In genomic region chr20:50151034-50151743, GRCh38 we compare ENCODE assay signal across 10 cellular contexts. TPM values are rescaled to one million over a fixed set of nuclear protein-coding genes. Genes with fewer than 3 reads are reported as not detected.
DNase-seq lines count a peak whose midpoint lies in the region; ATAC-seq, FAIRE-seq and TF ChIP-seq lines count a peak whose summit lies in the region.
"Had no signal": no experiment of that assay in that cellular context is flagged by ENCODE, and none has a peak within 500 bp of the region (broad histone marks: within the 10 kb centered on the region; RNA-seq: fewer than 3 reads in every experiment).

No MANE protein-coding gene starts in this region.

- peak overlapping the region; percentile 30 for H3K4me2 ChIP-seq in mesenchymal stem cell (ENCODE audit: low read length, poor library complexity, severe bottlenecking)

- ATAC-seq in stimulated activated naive CD8-positive, alpha-beta T cell treated with anti-CD3 and anti-CD28 coated beads, Interleukin-15, Interleukin-2, amounts not matched to agents 100 U/mL and 50 U/mL, for 24 hours: no peak

- no peak overlapping the region for H3K23ac ChIP-seq in mesenchymal stem cell (ENCODE audit: low read length in 2 of 2)

- peaks cover 64% of the 10 kb centered on the region for H3K4me1 Mint-ChIP-seq in stimulated activated naive CD8-positive, alpha-beta T cell treated with anti-CD3 and anti-CD28 coated beads, Interleukin-15, Interleukin-2, amounts not matched to agents 100 ng/mL and 50 ng/mL, for 24 hours (ENCODE audit: low read depth)

- no peak for DNase-seq in stimulated activated naive CD8-positive, alpha-beta T cell treated with anti-CD3 and anti-CD28 coated beads, Interleukin-15, Interleukin-2, amounts not matched to agents 100 U/mL and 50 U/mL, for 24 hours
- DNase-seq in ascending aorta (ENCODE audit: low spot score in 2 of 2): no peak
- DNase-seq in mesenchymal stem cell: peak; percentile 38
- DNase-seq in H54 (ENCODE audit: insufficient read length, low spot score): no peak
- no peak for DNase-seq in MV-4-11 (lab: John Stamatoyannopoulos, UW)
- no peak for DNase-seq in stimulated activated CD4-positive, alpha-beta T cell treated with anti-CD3 and anti-CD28 coated beads, Interleukin-4, amount 100 ng/mL, for 1 hour
- no peak for DNase-seq in stimulated activated naive CD4-positive, alpha-beta T cell (lab: John Stamatoyannopoulos, UW)
- DNase-seq: SHP77; stimulated activated CD4-positive, alpha-beta T cell treated with anti-CD3 and anti-CD28 coated beads, Interleukin-4, amount 100 ng/mL, for 24 hours had no signal

- no peak for TF ChIP-seq CTCF in ascending aorta (IDR thresholded peaks at IDR 0.05)

- peak overlapping the region; percentile 63 for H3K27ac Mint-ChIP-seq in stimulated activated naive CD8-positive, alpha-beta T cell treated with anti-CD3 and anti-CD28 coated beads, Interleukin-15, Interleukin-2, amounts not matched to agents 100 ng/mL and 50 ng/mL, for 24 hours

- intact Hi-C loops in ascending aorta (cut with DNase I): no loop called here

- H4K91ac ChIP-seq in mesenchymal stem cell (ENCODE audit: low read length): no peak overlapping the region

- WGBS in mesenchymal stem cell: 88% methylated on average over 5 of the region's 10 CpGs

- H3K4me3 Mint-ChIP-seq in stimulated activated naive CD8-positive, alpha-beta T cell treated with anti-CD3 and anti-CD28 coated beads, Interleukin-15, Interleukin-2, amounts not matched to agents 100 ng/mL and 50 ng/mL, for 24 hours: peak overlapping the region; percentile 81

- no peak overlapping the region for H2BK5ac ChIP-seq in mesenchymal stem cell (ENCODE audit: low read depth, low read length, poor library complexity, severe bottlenecking)

- no peak overlapping the region for H2BK15ac ChIP-seq in mesenchymal stem cell (ENCODE audit: low read depth, poor library complexity, severe bottlenecking)

- H3K9me3 Mint-ChIP-seq in stimulated activated naive CD8-positive, alpha-beta T cell treated with anti-CD3 and anti-CD28 coated beads, Interleukin-15, Interleukin-2, amounts not matched to agents 100 ng/mL and 50 ng/mL, for 24 hours: no peaks in the 10 kb centered on the region

- peak overlapping the region in 1 of 2 experiments; percentile 37 for H3K4ac ChIP-seq in mesenchymal stem cell (ENCODE audit: low read depth in 1 of 2, low read length in 2 of 2)

- no peak overlapping the region for H2AK5ac ChIP-seq in mesenchymal stem cell (ENCODE audit: low read length, severe bottlenecking)

- FAIRE-seq in H54 (lab: Jason Lieb, UNC): no peak

- no peak overlapping the region for H2BK120ac ChIP-seq in mesenchymal stem cell (ENCODE audit: low read depth, low read length)

- H3K27ac ChIP-seq in ascending aorta (peak overlapping the region; percentile 20 to 76), mesenchymal stem cell (ENCODE audit: low read length, poor library complexity, severe bottlenecking) (no peak overlapping the region)

- H3K36me3 Mint-ChIP-seq in stimulated activated naive CD8-positive, alpha-beta T cell treated with anti-CD3 and anti-CD28 coated beads, Interleukin-15, Interleukin-2, amounts not matched to agents 100 ng/mL and 50 ng/mL, for 24 hours (ENCODE audit: low read depth): peaks cover 21% of the 10 kb centered on the region

- H2BK12ac ChIP-seq in mesenchymal stem cell (ENCODE audit: low read length in 2 of 2): no peak overlapping the region

- H3K27me3 ChIP-seq in ascending aorta (no peaks in the 10 kb centered on the region), mesenchymal stem cell (ENCODE audit: control insufficient read depth in 1 of 2, insufficient read depth in 1 of 2, low read length in 2 of 2) (no peaks in the 10 kb centered on the region)

- H3K14ac ChIP-seq in mesenchymal stem cell (ENCODE audit: low read length in 2 of 2): no peak overlapping the region

- peak overlapping the region; percentile 4 for H3K9ac ChIP-seq in mesenchymal stem cell (ENCODE audit: low read length)

- TF ChIP-seq POLR2A in H54 (IDR thresholded peaks at IDR 0.05; ENCODE audit: low read depth, low read length): no peak

- H3K18ac ChIP-seq in mesenchymal stem cell (ENCODE audit: low read depth in 1 of 2, low read length in 2 of 2): no peak overlapping the region

- H3K36me3 ChIP-seq in ascending aorta (peaks cover 12 to 13% of the 10 kb centered on the region in 2 donors), mesenchymal stem cell (ENCODE audit: control insufficient read depth in 1 of 2, insufficient read depth in 2 of 2, low read depth in 1 of 2, low read length in 2 of 2) (peaks cover 41 to 44% of the 10 kb centered on the region in 2 experiments)

- peaks cover 2% of the 10 kb centered on the region for H3K79me1 ChIP-seq in mesenchymal stem cell (replicated peaks; ENCODE audit: low read length, poor library complexity, severe bottlenecking)

- no peaks in the 10 kb centered on the region for H3K27me3 Mint-ChIP-seq in stimulated activated naive CD8-positive, alpha-beta T cell treated with anti-CD3 and anti-CD28 coated beads, Interleukin-15, Interleukin-2, amounts not matched to agents 100 ng/mL and 50 ng/mL, for 24 hours

- no peak overlapping the region for H2AFZ ChIP-seq in mesenchymal stem cell (ENCODE audit: low read depth, low read length)

- no peak overlapping the region for H4K8ac ChIP-seq in mesenchymal stem cell (ENCODE audit: low read length)

- H3K4me1 ChIP-seq in ascending aorta (peaks cover 10 to 31% of the 10 kb centered on the region in 2 donors), mesenchymal stem cell (ENCODE audit: control insufficient read depth, insufficient read depth, low read depth, low read length) (peaks cover 46% of the 10 kb centered on the region)

- H3K4me3 ChIP-seq in ascending aorta (peak overlapping the region; percentile 10 to 84), mesenchymal stem cell (ENCODE audit: insufficient read depth in 1 of 2, low read depth in 1 of 2, low read length in 2 of 2) (peak overlapping the region in 1 of 2 experiments; percentile 65)

- H3K9me3 ChIP-seq in ascending aorta: no peaks in the 10 kb centered on the region
- no peaks in the 10 kb centered on the region for H3K9me3 ChIP-seq in mesenchymal stem cell (ENCODE audit: control insufficient read depth, low read length)

RNA-seq across cellular contexts. Expression of gene PEDS1, which starts 2.3 kb away (rescaled TPM):
- 23.9 TPM for total RNA-seq in ascending aorta
- polyA plus RNA-seq in mesenchymal stem cell (2013, experiment 1 of 2): 59.1 TPM
- 58.4 TPM for polyA plus RNA-seq in mesenchymal stem cell (2013, experiment 2 of 2)

RNA-seq across cellular contexts. Expression of gene UBE2V1, which starts 38.2 kb away (rescaled TPM):
- total RNA-seq in ascending aorta: 39.4 TPM
- polyA plus RNA-seq in mesenchymal stem cell (2013, experiment 1 of 2): 292 TPM
- 286 TPM for polyA plus RNA-seq in mesenchymal stem cell (2013, experiment 2 of 2)

RNA-seq across cellular contexts. Expression of gene CEBPB, which starts 39.4 kb away (rescaled TPM):
- total RNA-seq in ascending aorta: 360 TPM
- polyA plus RNA-seq in mesenchymal stem cell (2013, experiment 1 of 2): 130 TPM
- 131 TPM for polyA plus RNA-seq in mesenchymal stem cell (2013, experiment 2 of 2)
